8 cellular contexts compared by ENCODE assay signal in genomic region chr15:31360843-31361763, GRCh38. TPM values are rescaled to one million over a fixed set of nuclear protein-coding genes. Genes with fewer than 3 reads are reported as not detected.
DNase-seq lines count a peak whose midpoint lies in the region; ATAC-seq, FAIRE-seq and TF ChIP-seq lines count a peak whose summit lies in the region.

No MANE protein-coding gene starts in this region.

- peaks cover 3% of the 10 kb centered on the region; the same call in 1 of the 2 replicates for H4K20me1 ChIP-seq in Karpas-422 (ENCODE audit: insufficient read depth, low read depth, low read length)
- no peaks in the 10 kb centered on the region for H4K20me1 ChIP-seq in GM12878 (ENCODE audit: control insufficient read depth, insufficient read depth)

- peaks cover 0 to 8% of the 10 kb centered on the region in 2 donors for H3K36me3 Mint-ChIP-seq in naive B cell

- TF ChIP-seq POLR2A in GM12891 (IDR thresholded peaks at IDR 0.05; ENCODE audit: low read depth, low read length) (no peak), GM12878 (IDR thresholded peaks at IDR 0.05; ENCODE audit: low read depth, low read length) (peak; percentile 54; the same call in 1 of the 2 replicates)

- FAIRE-seq in GM12891 (lab: Jason Lieb, UNC) (peak; percentile 97), GM12878 (lab: Jason Lieb, UNC) (peak; percentile 69)

- intact Hi-C loops in GM12878 (cut with micrococcal nuclease; ENCODE audit: unreplicated experiment) = no loop called here

- H3K4me3 ChIP-seq in Karpas-422 (ENCODE audit: low read length) (peak overlapping the region; percentile 39), GM12878 (peak overlapping the region; percentile 61), MG63 (no peak overlapping the region)

- H3K9me2 ChIP-seq in Karpas-422 (replicated peaks; ENCODE audit: insufficient read depth, low read length) = no peaks in the 10 kb centered on the region

- H3K4me1 ChIP-seq in Karpas-422 (ENCODE audit: low read length) = peaks cover 96% of the 10 kb centered on the region
- H3K4me1 ChIP-seq in GM12878 (ENCODE audit: control insufficient read depth, insufficient read depth, low read length) = peaks cover 82% of the 10 kb centered on the region

- CTCF ChIA-PET in GM12878 (lab: Yijun Ruan, JAX) = interaction anchor here (0.6 to 1.5 kb wide), 4 partner anchors 74 to 161 kb away, joined by 3 to 7 read pairs (median 4); no protein-coding TSS in a partner anchor

- peak overlapping the region; percentile 18; the same call in 1 of the 2 replicates for H2AFZ ChIP-seq in Karpas-422 (ENCODE audit: low read length)
- no peak overlapping the region for H2AFZ ChIP-seq in GM12878 (ENCODE audit: control insufficient read depth, low read depth, low read length)

- TF ChIP-seq CTCF in GM12878 (IDR thresholded peaks at IDR 0.05 in 2 of 3, conservative IDR thresholded peaks at IDR 0.05 in 1 of 3; ENCODE audit: control insufficient read depth in 2 of 3, extremely low read depth in 1 of 3, insufficient read depth in 1 of 3, low read depth in 3 of 3, low read length in 3 of 3) = no peak

- H3K36me3 ChIP-seq in Karpas-422 (ENCODE audit: insufficient read depth, low read length) (no peaks in the 10 kb centered on the region), GM12878 (ENCODE audit: control insufficient read depth in 2 of 2, insufficient read depth in 2 of 2, low read length in 1 of 2) (peaks cover 18 to 19% of the 10 kb centered on the region in 2 experiments), MG63 (no peaks in the 10 kb centered on the region)

- peaks cover 84 to 97% (median 92%) of the 10 kb centered on the region in 3 donors for H3K4me1 Mint-ChIP-seq in naive B cell

- H3K27ac ChIP-seq in Karpas-422 (ENCODE audit: low read length) = peak overlapping the region; percentile 93
- peak overlapping the region; percentile 85 for H3K27ac ChIP-seq in GM12878 (ENCODE audit: control insufficient read depth, insufficient read depth)

- no TSS peak for BruUV-seq in GM12878 (replicated peaks; lab: Mats Ljungman, UMichigan)

- H3K79me2 ChIP-seq in Karpas-422 (ENCODE audit: low read length) = peaks cover 85% of the 10 kb centered on the region
- H3K79me2 ChIP-seq in GM12878 (ENCODE audit: control insufficient read depth, insufficient read depth, low read length) = peaks cover 92% of the 10 kb centered on the region

- peak overlapping the region; percentile 60 for H3K9ac ChIP-seq in Karpas-422 (ENCODE audit: low read length)
- peak overlapping the region; percentile 60 for H3K9ac ChIP-seq in GM12878 (ENCODE audit: control insufficient read depth, insufficient read depth, low read length)

- peak overlapping the region; percentile 53 to 99 (median 86) for H3K4me3 Mint-ChIP-seq in naive B cell

- RAD21 ChIA-PET in GM12878 (lab: Charles Lee; ENCODE audit: unreplicated experiment) = interaction anchor here (0.7 to 2.8 kb wide), 4 partner anchors 8 to 146 kb away, joined by 3 to 17 read pairs (median 4); no protein-coding TSS in a partner anchor

- H3K27ac Mint-ChIP-seq in naive B cell = peak overlapping the region; percentile 95 to 100 (median 98)

- TF ChIP-seq EP300 in GM12878 (IDR thresholded peaks at IDR 0.05; ENCODE audit: borderline replicate concordance in 1 of 2, control insufficient read depth in 1 of 2, low read depth in 2 of 2, low read length in 2 of 2) = no peak

- SMC1A ChIA-PET in GM12878 (lab: Charles Lee; ENCODE audit: uncharacterized antibody, unreplicated experiment) = interaction anchor here (0.8 to 2.9 kb wide), 11 partner anchors 8 to 161 kb away, joined by 3 to 16 read pairs (median 6); no protein-coding TSS in a partner anchor

- ATAC-seq in GM21723 (IDR thresholded peaks at IDR 0.05; ENCODE audit: unreplicated experiment) = peak; percentile 73
- ATAC-seq in GM12878 = peak; percentile 79
- peak; percentile 75 to 81 for ATAC-seq in naive B cell (ENCODE audit: low read depth in 2 of 2)

- DNase-seq in GM12891 (ENCODE audit: insufficient read length, low spot score) (peak; percentile 72), Karpas-422 (peak; percentile 92), T follicular helper cell (ENCODE audit: low read depth) (peak; percentile 80), GM12878 (ENCODE audit: low read depth, low spot score) (no peak), naive B cell (peak; percentile 96), MG63 (no peak), cerebellar nuclear complex (lab: John Stamatoyannopoulos, UW) (no peak)

- peak overlapping the region; percentile 70 for H3K4me2 ChIP-seq in Karpas-422 (ENCODE audit: low read depth, low read length, poor library complexity, severe bottlenecking)
- H3K4me2 ChIP-seq in GM12878 (ENCODE audit: control insufficient read depth, insufficient read depth) = peak overlapping the region; percentile 84

- in situ Hi-C loops in GM12878 (cut with MboI) = no loop called here

- POLR2A ChIA-PET in GM12878 (lab: Charles Lee) = interaction anchor here (1.1 to 1.2 kb wide), 2 partner anchors 9 to 133 kb away, joined by 3 read pairs; no protein-coding TSS in a partner anchor

- H3K27me3 ChIP-seq in Karpas-422 (ENCODE audit: low read length) (no peaks in the 10 kb centered on the region), GM12878 (replicated peaks in 1 of 2; ENCODE audit: control insufficient read depth in 2 of 2, insufficient read depth in 2 of 2, low read length in 1 of 2) (no peaks in the 10 kb centered on the region), MG63 (no peaks in the 10 kb centered on the region)

- 16% methylated on average over 16 of the region's 17 CpGs for WGBS in GM12878 (ENCODE audit: insufficient coverage, insufficient replicate concordance, low lambda C conversion rate, missing lambda C conversion rate)

- H3K9me3 Mint-ChIP-seq in naive B cell = no peaks in the 10 kb centered on the region

- H3K27me3 Mint-ChIP-seq in naive B cell = no peaks in the 10 kb centered on the region

- no peaks in the 10 kb centered on the region for H3K9me3 ChIP-seq in Karpas-422 (ENCODE audit: low read length)
- no peaks in the 10 kb centered on the region for H3K9me3 ChIP-seq in GM12878 (replicated peaks; ENCODE audit: control insufficient read depth, insufficient read depth, low read length)
- no peaks in the 10 kb centered on the region for H3K9me3 ChIP-seq in MG63

- no peak for TF ChIP-seq RAD21 in GM12878 (IDR thresholded peaks at IDR 0.05; ENCODE audit: insufficient read depth, low read depth, low read length)

TF ChIP-seq in GM12891, 5 proteins besides CTCF, POLR2A, EP300 and RAD21:
- TF ChIP-seq SPI1 (IDR thresholded peaks at IDR 0.05; ENCODE audit: low read depth, low read length) = peak; percentile 93
- peak; percentile 51; the same call in 1 of the 2 replicates for TF ChIP-seq POLR2AphosphoS5 (IDR thresholded peaks at IDR 0.05; ENCODE audit: low read depth, low read length)
- TF ChIP-seq TAF1 (IDR thresholded peaks at IDR 0.05; ENCODE audit: low read depth, low read length) = no peak; the same call in 1 of the 2 replicates

TF ChIP-seq in GM12878, 131 proteins besides CTCF, POLR2A, EP300 and RAD21 (continues in another document):
- 0 out of 2 replicates have a peak, but pooled peaks have one; percentile 51 for TF ChIP-seq TBL1XR1 (IDR thresholded peaks at IDR 0.05; ENCODE audit: low read depth, low read length)
- no peak for TF ChIP-seq STAT1 (conservative IDR thresholded peaks at IDR 0.05)
- peak in 1 of 2 experiments; percentile 49; a peak in 2 of 4 replicates for TF ChIP-seq IKZF2 (IDR thresholded peaks at IDR 0.05)
- TF ChIP-seq SPI1 (IDR thresholded peaks at IDR 0.05; ENCODE audit: borderline replicate concordance, insufficient read depth, low read depth, low read length) = peak; percentile 92
- TF ChIP-seq RB1 (IDR thresholded peaks at IDR 0.05; ENCODE audit: borderline replicate concordance) = no peak
- TF ChIP-seq RUNX3 (IDR thresholded peaks at IDR 0.05; ENCODE audit: low read length) = peak; percentile 27
- TF ChIP-seq POLR2AphosphoS5 (IDR thresholded peaks at IDR 0.05; ENCODE audit: low read length) = peak; percentile 53; the same call in 1 of the 2 replicates
- TF ChIP-seq YY1 (IDR thresholded peaks at IDR 0.05; ENCODE audit: low read depth, low read length) = 0 out of 2 replicates have a peak, but pooled peaks have one; percentile 24
- peak; percentile 40; the same call in 1 of the 2 replicates for TF ChIP-seq TAF1 (IDR thresholded peaks at IDR 0.05; ENCODE audit: borderline replicate concordance, low read depth, low read length)
- peak in 1 of 2 experiments; percentile 46; a peak in 2 of 3 replicates for TF ChIP-seq EGR1 (IDR thresholded peaks at IDR 0.05; ENCODE audit: borderline replicate concordance in 1 of 2, low read depth in 2 of 2, low read length in 2 of 2)
- 0 out of 2 replicates have a peak, but pooled peaks have one; percentile 11 for TF ChIP-seq EED (IDR thresholded peaks at IDR 0.05; ENCODE audit: low read depth)

RNA-seq across cellular contexts. Expression of gene KLF13, which starts 34.5 kb away (rescaled TPM):
- 47.3 TPM for polyA plus RNA-seq in GM12891 (2012; ENCODE audit: low read depth, missing spikeins)
- total RNA-seq in Karpas-422 (2014; rRNA removed; shearing (Covaris generic); ENCODE audit: low replicate concordance) = 32.9 and 38.8 TPM in 2 replicates
- 47.3 and 48.6 TPM in 2 replicates for total RNA-seq in GM12878 (2013; cell fraction: nucleolus; rRNA removed)
- total RNA-seq in GM12878 (2014; rRNA removed) = 49.3 and 51.8 TPM in 2 replicates
- 64.7 and 65.1 TPM in 2 replicates for total RNA-seq in GM12878 (2014; rRNA removed; fragmentation: Illumina TruSeq; extraction: Trizol)
- 109 and 112 TPM in 2 replicates for total RNA-seq in GM12878 (2021)
- polyA plus RNA-seq in GM12878 (2011; ENCODE audit: low read depth) = 21.1 TPM
- polyA plus RNA-seq in GM12878 (2011; rRNA removed) = 71.9 and 72.0 TPM in 2 replicates
- polyA plus RNA-seq in GM12878 (2011; cell fraction: cytosol; rRNA removed) = 40.2 and 46.9 TPM in 2 replicates
- polyA plus RNA-seq in GM12878 (2011; cell fraction: nucleus; rRNA removed) = 35.3 and 41.2 TPM in 2 replicates
- 50.2 and 70.7 TPM in 2 replicates for polyA plus RNA-seq in GM12878 (2012)
- 42.3 and 48.2 TPM in 2 replicates for polyA plus RNA-seq in GM12878 (2014; fragmentation: Illumina TruSeq; extraction: Trizol)
- 10 to 100 TPM; 31.1 to 63.1 TPM for polyA plus RNA-seq in GM12878 (2014; fragmentation: Nextera tagmentation; extraction: Ambion mirVana)
- polyA plus RNA-seq in GM12878 (2014; rRNA removed) = 51.0 and 52.4 TPM in 2 replicates
- 10 to 100 TPM; 20.3 to 24.4 TPM for polyA plus RNA-seq in GM12878 (2016; fragmentation: Nextera tagmentation; extraction: Ambion mirVana)
- polyA minus RNA-seq in GM12878 (2011; rRNA and poly(A)+ RNA removed) = 55.7 and 58.5 TPM in 2 replicates
- 23.3 and 37.1 TPM in 2 replicates for polyA minus RNA-seq in GM12878 (2011; cell fraction: cytosol; rRNA and poly(A)+ RNA removed)
- polyA minus RNA-seq in GM12878 (2011; cell fraction: nucleus; rRNA and poly(A)+ RNA removed) = 10.3 and 17.7 TPM in 2 replicates
- 10 to 100 TPM; 16.6 to 58.8 (median 40.0) TPM for polyA plus RNA-seq in naive B cell (ENCODE audit: low read depth in 6 of 6)
- 39.1 and 47.2 TPM in 2 replicates for total RNA-seq in MG63 (2014; rRNA removed; shearing (Covaris generic); ENCODE audit: low replicate concordance)

Comparison
In these comparisons a context has a peak if more than half of its experiments do, and no peak if none do; other contexts are left out.
1. DNase-seq: peak in GM12891 (single experiment), Karpas-422 (single experiment), T follicular helper cell (single experiment) and naive B cell (single experiment); none in GM12878 (single experiment), MG63 (single experiment) and cerebellar nuclear complex (0 of 2).
2. Peak in every context shown above with its lines, with median percentiles within 50 percentile points of each other: ATAC-seq.